In the genomic region with DNA sequence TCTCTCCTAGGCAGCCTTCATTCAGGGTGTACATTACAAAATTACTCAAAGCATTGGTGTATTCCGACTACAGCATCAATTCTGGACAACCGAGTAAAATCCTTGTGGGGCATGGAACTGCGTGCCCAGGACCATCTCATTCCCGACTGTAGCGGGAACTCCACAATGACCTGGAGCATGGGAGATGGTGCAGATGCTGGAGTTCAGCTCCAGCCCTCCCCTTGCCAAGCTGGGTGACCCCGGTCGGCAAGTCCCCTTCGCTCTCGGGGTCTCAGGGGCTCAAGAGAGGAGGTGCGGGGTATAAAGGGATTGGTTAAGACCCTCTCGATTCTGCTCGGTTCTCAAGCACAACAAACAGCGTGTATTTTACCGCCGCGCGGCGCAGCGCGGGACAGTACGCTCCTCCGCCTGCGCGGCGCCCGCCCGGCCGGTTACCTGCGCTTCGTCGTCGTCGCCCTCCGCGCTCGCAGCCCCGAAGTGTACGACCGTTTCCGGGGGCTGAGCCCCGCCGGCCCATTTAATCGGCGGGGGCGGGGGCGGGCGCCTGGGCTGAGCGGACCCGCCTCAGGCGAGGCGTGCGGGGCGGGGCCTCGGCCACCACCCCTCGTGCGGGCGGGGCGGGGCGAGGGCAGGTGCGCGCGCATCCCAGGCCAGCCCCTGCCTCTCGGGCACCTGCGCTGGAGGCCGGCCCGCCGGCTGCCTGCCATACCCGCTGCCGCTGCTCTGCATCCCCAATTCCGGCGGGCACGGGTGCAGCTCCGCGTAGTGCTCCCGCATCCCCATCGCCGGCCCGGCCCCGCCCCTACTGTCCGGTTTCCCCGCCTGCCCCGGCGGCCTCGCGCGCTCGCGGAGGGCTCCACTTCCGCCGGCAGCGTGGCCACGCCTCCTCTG, we compare ENCODE assay signal across 8 cellular contexts. TPM values are rescaled to one million over a fixed set of nuclear protein-coding genes. Genes with fewer than 3 reads are reported as not detected.
DNase-seq lines count a peak whose midpoint lies in the region; ATAC-seq and TF ChIP-seq lines count a peak whose summit lies in the region.

A gene (minus strand): TSS at position 493 of the 891 bp plus-strand sequence. CDS start 691 bp downstream, outside the sequence.

- POLR2A ChIA-PET in AG04450 (lab: Yijun Ruan, JAX) = interaction anchor here (0.9 kb wide), 1 partner anchor 29 kb away, joined by 3 read pairs; no protein-coding TSS in a partner anchor

- H3K23ac ChIP-seq in mesendoderm (ENCODE audit: low read length) = no peak within 1 kb of the TSS

- H3K4me1 ChIP-seq in ectodermal cell (ENCODE audit: control insufficient read depth, insufficient read depth, low read length) (no peaks in the 10 kb centered on the region), mesendoderm (ENCODE audit: control insufficient read depth, low read depth, low read length) (no peaks in the 10 kb centered on the region)

- peak within 1 kb of the TSS; percentile 92 for H3K56ac ChIP-seq in mesendoderm (ENCODE audit: low read length)

- no peak within 1 kb of the TSS for H2BK5ac ChIP-seq in mesendoderm (ENCODE audit: low read length)

- H3K4ac ChIP-seq in mesendoderm (ENCODE audit: low read depth, low read length) = peak within 1 kb of the TSS; percentile 6

- ATAC-seq in GM18870 (IDR thresholded peaks at IDR 0.05; ENCODE audit: unreplicated experiment) (peak; percentile 30), HG03103 (IDR thresholded peaks at IDR 0.05; ENCODE audit: low read depth, unreplicated experiment) (peak; percentile 40)

- H2AK5ac ChIP-seq in mesendoderm (ENCODE audit: low read length) = no peak within 1 kb of the TSS

- peak within 1 kb of the TSS; percentile 90 for H3K18ac ChIP-seq in mesendoderm (ENCODE audit: low read length)

- H3K9me3 ChIP-seq in AG04450 (ENCODE audit: control insufficient read depth, insufficient read depth, low read length) (no peaks in the 10 kb centered on the region), ectodermal cell (ENCODE audit: control insufficient read depth, low read length) (no peaks in the 10 kb centered on the region)

- peak within 1 kb of the TSS; percentile 90 for H3K9ac ChIP-seq in mesendoderm (ENCODE audit: low read length)

- H3K4me2 ChIP-seq in mesendoderm (ENCODE audit: low read length) = peak within 1 kb of the TSS; percentile 68

- peaks cover 5% of the 10 kb centered on the region for H3K79me2 ChIP-seq in mesendoderm (ENCODE audit: control insufficient read depth, insufficient read depth, low read length)

- 1% methylated on average over 92 of the region's 92 CpGs for WGBS in ectodermal cell, 2 experiments
- WGBS in mesendoderm (ENCODE audit: extremely low coverage, insufficient coverage, low lambda C conversion rate) = no CpG with 5 or more reads among the region's 92 CpGs

- no peaks in the 10 kb centered on the region for H3K27me3 ChIP-seq in AG04450 (ENCODE audit: control insufficient read depth, insufficient read depth, low read length)
- H3K27me3 ChIP-seq in ectodermal cell (ENCODE audit: control insufficient read depth, insufficient read depth, low read length, poor library complexity, severe bottlenecking) = no peaks in the 10 kb centered on the region
- H3K27me3 ChIP-seq in mesendoderm (ENCODE audit: insufficient read depth, low read length, poor library complexity) = no peaks in the 10 kb centered on the region

- CTCF ChIA-PET in AG04450 (lab: Charles Lee) = no interaction called here

- no peak for DNase-seq in AG04450 (ENCODE audit: low read depth, low spot score)
- peak; percentile 78 to 80 for DNase-seq in NCI-H524 (lab: John Stamatoyannopoulos, UW)
- DNase-seq in activated CD4-positive, alpha-beta T cell treated with anti-CD3 and anti-CD28 coated beads, Interleukin-2, amount 50 U/mL, for 4 hours = peak; percentile 67 to 72
- peak; percentile 68 for DNase-seq in mesendoderm
- peak; percentile 64 to 75 for DNase-seq in stimulated activated CD8-positive, alpha-beta memory T cell treated with anti-CD3 and anti-CD28 coated beads, Interleukin-15, amount 100 ng/mL, for 4 hours (ENCODE audit: low read depth in 2 of 2)

- H3K36me3 ChIP-seq in ectodermal cell (ENCODE audit: control insufficient read depth, insufficient read depth, low read length) (no peaks in the 10 kb centered on the region), mesendoderm (ENCODE audit: control insufficient read depth, insufficient read depth, low read length) (no peaks in the 10 kb centered on the region)

- H2BK15ac ChIP-seq in mesendoderm (replicated peaks; ENCODE audit: low read depth) = no peak within 1 kb of the TSS

- TF ChIP-seq CTCF in AG04450 (IDR thresholded peaks at IDR 0.05; ENCODE audit: low read depth, low read length) = no peak

- H3K27ac ChIP-seq in AG04450 (ENCODE audit: low read depth, low read length) = peak within 1 kb of the TSS; percentile 93
- peak within 1 kb of the TSS; percentile 16 for H3K27ac ChIP-seq in ectodermal cell (ENCODE audit: insufficient read depth, low read depth, low read length, poor library complexity, severe bottlenecking)
- H3K27ac ChIP-seq in mesendoderm (ENCODE audit: low read depth, low read length) = peak within 1 kb of the TSS; percentile 99

- no peak within 1 kb of the TSS for H2BK120ac ChIP-seq in mesendoderm (ENCODE audit: low read depth, low read length)

- H3K4me3 ChIP-seq in AG04450 (ENCODE audit: low read depth, low read length) (peak within 1 kb of the TSS; percentile 79), ectodermal cell (ENCODE audit: insufficient read depth, low read depth, low read length) (peak within 1 kb of the TSS; percentile 76), mesendoderm (ENCODE audit: low read length) (peak within 1 kb of the TSS; percentile 88)

- no peaks in the 10 kb centered on the region for H3K79me1 ChIP-seq in mesendoderm (ENCODE audit: low read length)

- H4K8ac ChIP-seq in mesendoderm (ENCODE audit: low read depth, low read length) = no peak within 1 kb of the TSS

- no peak within 1 kb of the TSS for H4K5ac ChIP-seq in mesendoderm (ENCODE audit: low read length)

RNA-seq across cellular contexts. Expression of the gene that starts here (rescaled TPM):
- 172 and 244 TPM in 2 replicates for polyA plus RNA-seq in AG04450 (2011; rRNA removed)
- polyA minus RNA-seq in AG04450 (2011; rRNA and poly(A)+ RNA removed) = 140 and 215 TPM in 2 replicates
- polyA plus RNA-seq in ectodermal cell (2013, experiment 1 of 4) = 74.0 TPM
- polyA plus RNA-seq in ectodermal cell (2013, experiment 2 of 4) = 71.1 TPM
- 53.9 TPM for polyA plus RNA-seq in ectodermal cell (2013, experiment 3 of 4)
- polyA plus RNA-seq in ectodermal cell (2013, experiment 4 of 4) = 62.4 TPM
- 47.0 TPM for polyA plus RNA-seq in mesendoderm (2013, experiment 1 of 2)
- 49.5 TPM for polyA plus RNA-seq in mesendoderm (2013, experiment 2 of 2)

Comparison
In these comparisons a context has a peak if more than half of its experiments do, and no peak if none do; other contexts are left out.
1. H3K27ac ChIP-seq: peak in every context shown above with its lines; median percentile 99 in mesendoderm; 93 in AG04450; 16 in ectodermal cell.